7 cellular contexts compared by ENCODE assay signal in genomic region chr19:33063356-33064116, GRCh38. TPM values are rescaled to one million over a fixed set of nuclear protein-coding genes. Genes with fewer than 3 reads are reported as not detected.
A peak's percentile ranks its signal among the peaks of the same experiment; 100 is the strongest.
DNase-seq lines count a peak whose midpoint lies in the region; ATAC-seq, FAIRE-seq and TF ChIP-seq lines count a peak whose summit lies in the region.

No MANE protein-coding gene starts in this region.

- H3K4me1 Mint-ChIP-seq in brain = peaks cover 11% of the 10 kb centered on the region

- peak overlapping the region; percentile 56 for H3K4me3 ChIP-seq in suprapubic skin

- peak overlapping the region; percentile 56 to 90 (median 87) for H3K27ac Mint-ChIP-seq in brain

- H3K27ac ChIP-seq in suprapubic skin = no peak overlapping the region

- DNase-seq in GM19239 (ENCODE audit: insufficient read length, low spot score) = no peak
- peak; percentile 12 for DNase-seq in NCI-H2196 treated with DMSO at 0.1 percent for 48 hours (lab: John Stamatoyannopoulos, UW; ENCODE audit: unreplicated experiment)
- peak; percentile 66 for DNase-seq in left kidney (ENCODE audit: low read depth, low spot score)
- DNase-seq in suprapubic skin (ENCODE audit: low spot score in 2 of 2) = no peak
- DNase-seq in HTR-8/SVneo (ENCODE audit: insufficient read length, low spot score) = no peak

- no peak for ATAC-seq in HG02678 (IDR thresholded peaks at IDR 0.05; ENCODE audit: unreplicated experiment)

- H3K9me3 Mint-ChIP-seq in brain = peaks cover 0 to 4% (median 0%) of the 10 kb centered on the region in 5 experiments

- peak overlapping the region; percentile 88 to 92 (median 90) for H3K4me3 Mint-ChIP-seq in brain

- no peak for TF ChIP-seq CTCF in brain (conservative IDR thresholded peaks at IDR 0.05)
- no peak for TF ChIP-seq CTCF in suprapubic skin (IDR thresholded peaks at IDR 0.05)

- TF ChIP-seq EP300 in suprapubic skin (IDR thresholded peaks at IDR 0.05) = no peak

- no peak for TF ChIP-seq POLR2A in suprapubic skin (IDR thresholded peaks at IDR 0.05)

- no peaks in the 10 kb centered on the region for H3K36me3 Mint-ChIP-seq in brain

- no peaks in the 10 kb centered on the region for H3K36me3 ChIP-seq in suprapubic skin

- FAIRE-seq in GM19239 (lab: Jason Lieb, UNC) = peak; percentile 74
- FAIRE-seq in HTR-8/SVneo (lab: Jason Lieb, UNC) = no peak

- peaks cover 19% of the 10 kb centered on the region for H3K4me1 ChIP-seq in suprapubic skin

- H3K27me3 ChIP-seq in suprapubic skin = peaks cover 31% of the 10 kb centered on the region

- H3K27me3 Mint-ChIP-seq in brain = peaks cover 31% of the 10 kb centered on the region

- no peaks in the 10 kb centered on the region for H3K9me3 ChIP-seq in suprapubic skin

- 6% methylated on average over 18 of the region's 38 CpGs for WGBS in suprapubic skin

RNA-seq across cellular contexts. Expression of gene RHPN2, which starts 1.2 kb away (rescaled TPM):
- 94.0 TPM for polyA plus RNA-seq in brain (ENCODE audit: insufficient read depth, low read depth, low replicate concordance)
- total RNA-seq in suprapubic skin = 10 to 100 TPM in 3 of 4 donors, 1 to 10 TPM in 1; 7.8 to 39.7 (median 18.5) TPM

RNA-seq across cellular contexts. Expression of gene GPATCH1, which starts 17.4 kb away (rescaled TPM):
- 24.2 TPM for polyA plus RNA-seq in brain (ENCODE audit: insufficient read depth, low read depth, low replicate concordance)
- total RNA-seq in suprapubic skin = 10 to 100 TPM in 3 of 4 donors, 1 to 10 TPM in 1; 8.0 to 29.3 (median 14.3) TPM

Comparison
In these comparisons a context has a peak if more than half of its experiments do, and no peak if none do; other contexts are left out.
1. DNase-seq: peak in NCI-H2196 treated with DMSO at 0.1 percent for 48 hours (single experiment) and left kidney (single experiment); none in GM19239 (single experiment), suprapubic skin (0 of 2) and HTR-8/SVneo (single experiment).